In the genomic region with DNA sequence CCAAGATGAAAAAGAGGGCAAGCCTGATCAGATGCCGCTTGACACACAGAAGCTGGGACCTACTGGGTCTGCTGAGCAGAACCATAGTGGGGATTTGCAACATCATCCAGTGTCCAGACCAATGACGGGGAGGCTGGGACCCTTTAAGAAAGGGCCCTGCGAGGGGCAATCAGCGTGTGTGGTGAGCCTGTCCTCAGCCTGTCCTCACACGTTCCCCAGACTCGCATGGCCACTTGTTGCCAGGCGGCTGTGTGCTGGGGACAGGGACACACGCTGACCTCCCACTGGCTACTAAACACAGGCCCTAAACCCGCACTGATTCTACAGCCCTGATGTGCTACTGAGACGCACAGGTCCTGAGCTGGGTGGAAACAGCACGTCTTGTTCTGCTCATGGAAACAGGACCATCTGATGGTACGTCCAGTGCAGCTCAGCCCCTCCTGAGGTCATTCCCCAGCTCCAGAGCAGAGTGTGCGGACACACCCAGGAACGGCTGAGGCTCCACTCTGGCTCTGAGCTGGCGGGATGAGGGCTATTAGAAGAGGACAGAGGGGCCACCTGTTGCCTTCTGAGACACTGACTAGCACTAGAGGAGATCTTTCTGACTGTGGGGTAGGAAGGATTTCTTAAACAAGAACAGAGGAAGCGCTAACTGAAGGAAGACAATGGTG, we compare ENCODE assay signal across 1 cellular context.
A peak's percentile ranks its signal among the peaks of the same experiment; 100 is the strongest.
TF ChIP-seq lines count a peak whose summit lies in the region.

No MANE protein-coding gene starts in this region.

TF ChIP-seq in HepG2, 621 proteins besides CTCF, POLR2A, EP300 and RAD21:
- no peak for TF ChIP-seq SYNCRIP (IDR thresholded peaks at IDR 0.05; ENCODE audit: insufficient read depth, low read depth, low read length)
- TF ChIP-seq, protein P1, sequence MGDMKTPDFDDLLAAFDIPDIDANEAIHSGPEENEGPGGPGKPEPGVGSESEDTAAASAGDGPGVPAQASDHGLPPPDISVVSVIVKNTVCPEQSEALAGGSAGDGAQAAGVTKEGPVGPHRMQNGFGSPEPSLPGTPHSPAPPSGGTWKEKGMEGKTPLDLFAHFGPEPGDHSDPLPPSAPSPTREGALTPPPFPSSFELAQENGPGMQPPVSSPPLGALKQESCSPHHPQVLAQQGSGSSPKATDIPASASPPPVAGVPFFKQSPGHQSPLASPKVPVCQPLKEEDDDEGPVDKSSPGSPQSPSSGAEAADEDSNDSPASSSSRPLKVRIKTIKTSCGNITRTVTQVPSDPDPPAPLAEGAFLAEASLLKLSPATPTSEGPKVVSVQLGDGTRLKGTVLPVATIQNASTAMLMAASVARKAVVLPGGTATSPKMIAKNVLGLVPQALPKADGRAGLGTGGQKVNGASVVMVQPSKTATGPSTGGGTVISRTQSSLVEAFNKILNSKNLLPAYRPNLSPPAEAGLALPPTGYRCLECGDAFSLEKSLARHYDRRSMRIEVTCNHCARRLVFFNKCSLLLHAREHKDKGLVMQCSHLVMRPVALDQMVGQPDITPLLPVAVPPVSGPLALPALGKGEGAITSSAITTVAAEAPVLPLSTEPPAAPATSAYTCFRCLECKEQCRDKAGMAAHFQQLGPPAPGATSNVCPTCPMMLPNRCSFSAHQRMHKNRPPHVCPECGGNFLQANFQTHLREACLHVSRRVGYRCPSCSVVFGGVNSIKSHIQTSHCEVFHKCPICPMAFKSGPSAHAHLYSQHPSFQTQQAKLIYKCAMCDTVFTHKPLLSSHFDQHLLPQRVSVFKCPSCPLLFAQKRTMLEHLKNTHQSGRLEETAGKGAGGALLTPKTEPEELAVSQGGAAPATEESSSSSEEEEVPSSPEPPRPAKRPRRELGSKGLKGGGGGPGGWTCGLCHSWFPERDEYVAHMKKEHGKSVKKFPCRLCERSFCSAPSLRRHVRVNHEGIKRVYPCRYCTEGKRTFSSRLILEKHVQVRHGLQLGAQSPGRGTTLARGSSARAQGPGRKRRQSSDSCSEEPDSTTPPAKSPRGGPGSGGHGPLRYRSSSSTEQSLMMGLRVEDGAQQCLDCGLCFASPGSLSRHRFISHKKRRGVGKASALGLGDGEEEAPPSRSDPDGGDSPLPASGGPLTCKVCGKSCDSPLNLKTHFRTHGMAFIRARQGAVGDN (CRISPR knock-in tag; IDR thresholded peaks at IDR 0.05), result peak; percentile 25; the same call in 1 of the 2 replicates
- TF ChIP-seq NRL (CRISPR knock-in tag; IDR thresholded peaks at IDR 0.05; ENCODE audit: borderline replicate concordance), result 0 out of 2 replicates have a peak, but pooled peaks have one; percentile 25
